Comparison of ENCODE assay signal across 8 cellular contexts in genomic region chr18:49812321-49813070, GRCh38.
DNase-seq lines count a peak whose midpoint lies in the region; ATAC-seq and TF ChIP-seq lines count a peak whose summit lies in the region.

No MANE protein-coding gene starts in this region.

- no peak for DNase-seq in GM12864 (ENCODE audit: low read depth)
- peak; percentile 27 to 66 for DNase-seq in NCI-H526 (lab: John Stamatoyannopoulos, UW)
- DNase-seq in choroid plexus epithelial cell (ENCODE audit: low read depth): no peak
- no peak for DNase-seq in activated CD8-positive, alpha-beta memory T cell treated with anti-CD3 and anti-CD28 coated beads, Interleukin-2, amount 50 U/mL, for 48 hours
- DNase-seq in NK-92 treated with Interleukin-12 subunit alpha and Interleukin-12 subunit beta, amount 100 ng/mL, for 24 hours (lab: John Stamatoyannopoulos, UW): no peak

- peaks cover 0 to 10% of the 10 kb centered on the region in 2 donors for H3K36me3 ChIP-seq in muscle layer of duodenum (ENCODE audit: control insufficient read depth in 1 of 2, insufficient read depth in 2 of 2, low read length in 2 of 2)

- no peaks in the 10 kb centered on the region for H3K9me3 ChIP-seq in muscle layer of duodenum (ENCODE audit: control insufficient read depth in 1 of 2, low read length in 2 of 2)

- H3K4me1 ChIP-seq in muscle layer of duodenum (ENCODE audit: control insufficient read depth in 1 of 2, insufficient read depth in 2 of 2, low read length in 2 of 2): peaks cover 8 to 16% of the 10 kb centered on the region in 2 donors

- TF ChIP-seq CTCF in GM12864 (IDR thresholded peaks at IDR 0.05; ENCODE audit: low read depth, low read length, missing control alignments) (no peak), choroid plexus epithelial cell (conservative IDR thresholded peaks at IDR 0.05; ENCODE audit: low read depth, low read length) (no peak)

- H3K4me3 ChIP-seq in GM12864 (ENCODE audit: low read depth, low read length) (peak overlapping the region; percentile 71), choroid plexus epithelial cell (ENCODE audit: low read depth, low read length) (peak overlapping the region; percentile 81), muscle layer of duodenum (ENCODE audit: low read depth in 1 of 2, low read length in 2 of 2) (peak overlapping the region; percentile 87 to 88)

- ATAC-seq in GM21737 (IDR thresholded peaks at IDR 0.05; ENCODE audit: unreplicated experiment): no peak
- no peak for ATAC-seq in activated CD4-positive, CD25-positive, alpha-beta regulatory T cell treated with anti-CD3 and anti-CD28 coated beads, Interleukin-2, amount 50 U/mL, for 24 hours

- no peaks in the 10 kb centered on the region for H3K27me3 ChIP-seq in muscle layer of duodenum (ENCODE audit: low read depth, low read length)

- peak overlapping the region; percentile 98 for H3K27ac ChIP-seq in muscle layer of duodenum (ENCODE audit: low read length)

Comparison
In these comparisons a context has a peak if more than half of its experiments do, and no peak if none do; other contexts are left out.
1. DNase-seq: peak in NCI-H526 (2 of 2); none in GM12864 (single experiment), choroid plexus epithelial cell (single experiment), activated CD8-positive, alpha-beta memory T cell treated with anti-CD3 and anti-CD28 coated beads, Interleukin-2, amount 50 U/mL, for 48 hours (single experiment) and NK-92 treated with Interleukin-12 subunit alpha and Interleukin-12 subunit beta, amount 100 ng/mL, for 24 hours (single experiment).
2. Peak in every context shown above with its lines, with median percentiles within 50 percentile points of each other: H3K4me3 ChIP-seq.